In the genomic region with DNA sequence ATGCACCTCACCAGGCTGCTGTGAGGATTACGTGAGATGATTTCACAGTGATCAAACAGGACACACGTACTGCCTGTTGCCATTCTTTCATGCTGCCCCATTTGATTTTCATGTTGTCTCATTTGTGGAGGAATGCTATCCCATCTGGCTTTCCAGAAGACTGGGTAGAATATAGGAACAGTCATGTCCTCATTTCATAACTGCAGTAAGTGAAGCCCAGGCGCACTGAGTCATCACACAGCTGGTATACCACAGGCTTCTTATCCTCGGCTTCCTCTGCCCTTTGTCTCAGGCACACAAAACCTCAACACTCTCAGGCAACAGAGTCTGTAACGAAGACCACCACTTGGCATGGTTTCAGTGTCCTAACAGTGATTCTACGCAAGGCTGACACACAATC, we compare ENCODE assay signal across 7 cellular contexts.
DNase-seq lines count a peak whose midpoint lies in the region; ATAC-seq and TF ChIP-seq lines count a peak whose summit lies in the region.

No MANE protein-coding gene starts in this region.

- peak; percentile 94 for ATAC-seq in RWPE2 (ENCODE audit: low read depth)
- no peak for ATAC-seq in HG02938 (IDR thresholded peaks at IDR 0.05; ENCODE audit: unreplicated experiment)
- ATAC-seq in HG03521 (IDR thresholded peaks at IDR 0.05; ENCODE audit: unreplicated experiment) = no peak

- H3K9me3 ChIP-seq in RWPE2 (ENCODE audit: severe bottlenecking) = no peaks in the 10 kb centered on the region

- DNase-seq in HCEC 1CT (peak; percentile 99), RWPE2 (ENCODE audit: low spot score) (peak; percentile 96), epithelial cell of prostate (ENCODE audit: low read depth, low spot score) (peak; percentile 93), smooth muscle cell of the brain vasculature (ENCODE audit: low read depth, low spot score) (peak; percentile 82), pons (ENCODE audit: low spot score) (no peak)

- H3K27ac ChIP-seq in RWPE2 (ENCODE audit: poor library complexity, severe bottlenecking) (peak overlapping the region; percentile 88), epithelial cell of prostate (peak overlapping the region; percentile 88)

- H3K27me3 ChIP-seq in RWPE2 (ENCODE audit: insufficient read depth, poor library complexity, severe bottlenecking) = no peaks in the 10 kb centered on the region

- H3K36me3 ChIP-seq in RWPE2 (ENCODE audit: low read depth) = peaks cover 14% of the 10 kb centered on the region; the same call in 1 of the 2 replicates

- peaks cover 40% of the 10 kb centered on the region for H3K4me1 ChIP-seq in RWPE2 (ENCODE audit: insufficient read depth, poor library complexity, severe bottlenecking)

- no peak overlapping the region for H3K4me3 ChIP-seq in RWPE2 (ENCODE audit: severe bottlenecking)

- no peak for TF ChIP-seq CTCF in RWPE2 (IDR thresholded peaks at IDR 0.05; ENCODE audit: poor library complexity, severe bottlenecking)
